15 cellular contexts compared by ENCODE assay signal in the genomic region with DNA sequence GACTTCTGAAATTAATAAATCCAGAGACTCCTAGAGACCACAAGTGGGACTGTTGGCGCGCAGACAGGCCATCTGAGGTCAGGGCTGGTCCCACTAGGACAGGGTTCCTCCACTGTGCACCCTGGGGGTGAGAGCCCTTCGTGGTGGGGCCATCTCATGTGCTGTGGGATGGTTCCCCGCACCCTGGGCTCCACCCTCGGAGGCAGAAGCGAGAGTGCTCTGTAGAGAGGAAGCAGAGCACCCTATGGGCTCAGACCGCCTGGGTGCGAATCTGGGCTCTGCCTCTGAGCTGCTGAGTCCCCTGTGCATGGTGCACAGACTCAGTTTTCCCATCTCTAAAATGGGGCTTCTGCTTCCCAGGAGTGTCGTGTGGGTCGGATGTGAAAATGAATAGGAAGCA.
"Had no signal": no experiment of that assay in that cellular context is flagged by ENCODE, and none has a peak within 500 bp of the region (broad histone marks: within the 10 kb centered on the region; RNA-seq: fewer than 3 reads in every experiment).

No MANE protein-coding gene starts in this region.

- H3K9me3 ChIP-seq: SK-N-SH had no signal

- H3K9ac ChIP-seq: SK-N-SH had no signal

- DNase-seq: KBM-7, MV-4-11, NCI-H1048, NCI-H1436 treated with DMSO at 0.1 percent for 48 hours, NCI-H1930, NCI-H2081 treated with DMSO at 0.1 percent for 48 hours, NCI-H226, NCI-H446, NCI-H510A, NCI-H524 treated with DMSO at 0.1 percent for 48 hours, NCI-H69, NCI-H774, RPMI8226, SHP77, SK-N-SH had no signal

- H3K4me2 ChIP-seq: SK-N-SH had no signal
